In genomic region chr6:44598679-44599078, GRCh38 we compare ENCODE assay signal across 1 cellular context.
TF ChIP-seq lines count a peak whose summit lies in the region.

No MANE protein-coding gene starts in this region.

TF ChIP-seq in GM23338, 12 proteins besides CTCF, POLR2A, EP300 and RAD21 (continued from another document):
- TF ChIP-seq ZNF462 (CRISPR knock-in tag; IDR thresholded peaks at IDR 0.05) (no peak), POLR2AphosphoS5 (IDR thresholded peaks at IDR 0.05; ENCODE audit: low read depth) (no peak), REST (IDR thresholded peaks at IDR 0.05; ENCODE audit: unreplicated experiment) (no peak), JUNB (IDR thresholded peaks at IDR 0.05; ENCODE audit: unreplicated experiment) (no peak), CREB1 (CRISPR knock-in tag; IDR thresholded peaks at IDR 0.05; ENCODE audit: low read depth) (no peak), ZNF331 (CRISPR knock-in tag; IDR thresholded peaks at IDR 0.05; ENCODE audit: low read depth) (no peak), EZH2 (IDR thresholded peaks at IDR 0.05; ENCODE audit: low read depth, unreplicated experiment) (no peak), EZH2phosphoT487 (IDR thresholded peaks at IDR 0.05; ENCODE audit: unreplicated experiment) (no peak)
